In the genomic region with DNA sequence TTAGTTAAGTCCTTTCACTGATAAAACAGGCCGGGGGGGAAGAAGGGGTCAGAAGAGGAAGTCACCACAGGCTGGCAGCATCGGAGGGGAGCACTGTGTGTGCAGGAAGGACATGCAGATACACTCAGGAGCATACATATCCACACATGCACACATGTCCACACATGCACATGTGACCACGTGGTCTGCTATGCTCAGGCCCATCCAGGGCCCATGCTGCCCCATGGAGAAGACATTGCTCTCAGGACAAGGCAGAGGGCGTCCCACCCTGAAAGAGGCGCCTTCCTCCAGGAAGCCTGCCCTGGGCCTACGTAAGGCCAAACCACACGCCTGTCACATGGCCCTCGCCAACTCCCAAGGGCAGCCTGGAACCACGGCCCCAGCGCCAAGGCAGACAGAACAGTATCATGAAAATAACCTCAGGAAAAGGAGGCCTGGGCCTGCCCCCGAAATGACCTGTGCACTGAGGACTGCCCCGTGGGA, we compare ENCODE assay signal across 8 cellular contexts. TPM values are rescaled to one million over a fixed set of nuclear protein-coding genes. Genes with fewer than 3 reads are reported as not detected.
DNase-seq lines count a peak whose midpoint lies in the region; ATAC-seq and TF ChIP-seq lines count a peak whose summit lies in the region.

No MANE protein-coding gene starts in this region.

- H3K27me3 Mint-ChIP-seq in activated naive CD4-positive, alpha-beta T cell treated with anti-CD3 and anti-CD28 coated beads for 36 hours (ENCODE audit: low read depth), result no peaks in the 10 kb centered on the region

- H3K36me3 ChIP-seq in brain microvascular endothelial cell (replicated peaks) (peaks cover 85% of the 10 kb centered on the region), lung (ENCODE audit: control insufficient read depth in 2 of 2, insufficient read depth in 2 of 2, low read length in 2 of 2) (peaks cover 16 to 72% of the 10 kb centered on the region in 2 donors), uterus (no peaks in the 10 kb centered on the region)

- no peak for TF ChIP-seq CTCF in brain microvascular endothelial cell (IDR thresholded peaks at IDR 0.05; ENCODE audit: low read depth, low read length, missing control alignments)
- no peak for TF ChIP-seq CTCF in lung (IDR thresholded peaks at IDR 0.05; ENCODE audit: control extremely low read depth, extremely low read depth)
- no peak for TF ChIP-seq CTCF in uterus (IDR thresholded peaks at IDR 0.05)

- H3K4me3 Mint-ChIP-seq in activated naive CD4-positive, alpha-beta T cell treated with anti-CD3 and anti-CD28 coated beads for 36 hours, result peak overlapping the region; percentile 20

- ATAC-seq in lung (ENCODE audit: insufficient read depth, low FRiP score), result no peak
- ATAC-seq in GM19467 (IDR thresholded peaks at IDR 0.05; ENCODE audit: unreplicated experiment), result no peak

- no peak overlapping the region for H3K4me3 ChIP-seq in brain microvascular endothelial cell (ENCODE audit: low read depth, low read length)
- H3K4me3 ChIP-seq in lung, result no peak overlapping the region
- no peak overlapping the region for H3K4me3 ChIP-seq in uterus

- intact Hi-C loops in activated naive CD4-positive, alpha-beta T cell treated with anti-CD3 and anti-CD28 coated beads for 36 hours (cut with micrococcal nuclease), result loop anchor here (1.0 to 10.0 kb wide), 2 partner anchors 17 to 496 kb away; no protein-coding TSS in a partner anchor
- intact Hi-C loops in uterus (cut with DNase I; ENCODE audit: low total_unique reads), result no loop called here

- H3K4me1 ChIP-seq in lung (ENCODE audit: control insufficient read depth in 2 of 2, insufficient read depth in 2 of 2, low read length in 2 of 2) (peaks cover 31 to 42% of the 10 kb centered on the region in 2 donors), uterus (peaks cover 15 to 29% of the 10 kb centered on the region in 2 donors)

- peak overlapping the region; percentile 81 for H3K27ac Mint-ChIP-seq in activated naive CD4-positive, alpha-beta T cell treated with anti-CD3 and anti-CD28 coated beads for 36 hours

- peaks cover 99% of the 10 kb centered on the region for H3K4me1 Mint-ChIP-seq in activated naive CD4-positive, alpha-beta T cell treated with anti-CD3 and anti-CD28 coated beads for 36 hours (ENCODE audit: low read depth)

- CTCF ChIA-PET in activated naive CD4-positive, alpha-beta T cell treated with anti-CD3 and anti-CD28 coated beads for 36 hours (lab: Charles Lee), result interaction anchor here (0.8 kb wide), 1 partner anchor 12 kb away, joined by 5 read pairs; no protein-coding TSS in a partner anchor

- H3K36me3 Mint-ChIP-seq in activated naive CD4-positive, alpha-beta T cell treated with anti-CD3 and anti-CD28 coated beads for 36 hours (ENCODE audit: low read depth), result peaks cover 68% of the 10 kb centered on the region

- H3K27ac ChIP-seq in brain microvascular endothelial cell, result peak overlapping the region; percentile 31
- peak overlapping the region; percentile 52 to 58 for H3K27ac ChIP-seq in lung (ENCODE audit: low read depth in 1 of 2, low read length in 1 of 2)
- peak overlapping the region; percentile 94 to 95 for H3K27ac ChIP-seq in uterus

- 48 to 58% methylated on average over 11 to 12 of the region's 12 CpGs for WGBS in lung, 2 donors

- H3K9me3 ChIP-seq in lung (ENCODE audit: control insufficient read depth in 2 of 2, insufficient read depth in 1 of 2, low read length in 1 of 2), result no peaks in the 10 kb centered on the region
- H3K9me3 ChIP-seq in uterus, result no peaks in the 10 kb centered on the region

- peak; percentile 30 for DNase-seq in activated naive CD4-positive, alpha-beta T cell treated with anti-CD3 and anti-CD28 coated beads for 36 hours
- no peak for DNase-seq in activated naive CD4-positive, alpha-beta T cell treated with anti-CD3 and anti-CD28 coated beads, Interleukin-2, amount 50 U/mL, for 16 hours
- DNase-seq in brain microvascular endothelial cell (no peak), lung (ENCODE audit: low spot score) (no peak), uterus (no peak), NCI-H446 treated with DMSO at 0.1 percent for 48 hours (lab: John Stamatoyannopoulos, UW) (no peak), NCI-H2196 (lab: John Stamatoyannopoulos, UW; ENCODE audit: unreplicated experiment) (no peak)

- no peak for TF ChIP-seq POLR2A in uterus (IDR thresholded peaks at IDR 0.05)

- H3K27me3 ChIP-seq in brain microvascular endothelial cell (replicated peaks) (no peaks in the 10 kb centered on the region), lung (ENCODE audit: control insufficient read depth, insufficient read depth) (no peaks in the 10 kb centered on the region), uterus (no peaks in the 10 kb centered on the region)

- in situ Hi-C loops in brain microvascular endothelial cell (cut with HindIII; ENCODE audit: low pct_ligation_motif_present, low sequenced_read_pairs), result no loop called here

- no peaks in the 10 kb centered on the region for H3K9me3 Mint-ChIP-seq in activated naive CD4-positive, alpha-beta T cell treated with anti-CD3 and anti-CD28 coated beads for 36 hours

RNA-seq across cellular contexts. Expression of a gene that starts 15.8 kb away (rescaled TPM):
- total RNA-seq in activated naive CD4-positive, alpha-beta T cell treated with anti-CD3 and anti-CD28 coated beads for 36 hours, result 100 to 1,000 TPM; 271 to 295 TPM
- total RNA-seq in lung, result 100 to 1,000 TPM; 116 to 325 TPM
- 100 to 1,000 TPM in 1 of 2 donors, 10 to 100 TPM in 1; 72.0 to 294 TPM for polyA plus RNA-seq in lung
- 100 to 1,000 TPM; 161 to 517 (median 173) TPM for total RNA-seq in uterus

Comparison
In these comparisons a context has a peak if more than half of its experiments do, and no peak if none do; other contexts are left out.
1. H3K27ac ChIP-seq: peak in every context shown above with its lines; median percentile 94 in uterus; 55 in lung; 31 in brain microvascular endothelial cell.